In genomic region chr12:53952871-53953734, GRCh38 we compare ENCODE assay signal across 14 cellular contexts. TPM values are rescaled to one million over a fixed set of nuclear protein-coding genes. Genes with fewer than 3 reads are reported as not detected.
DNase-seq lines count a peak whose midpoint lies in the region; ATAC-seq, FAIRE-seq and TF ChIP-seq lines count a peak whose summit lies in the region.
"Had no signal": no experiment of that assay in that cellular context is flagged by ENCODE, and none has a peak within 500 bp of the region (broad histone marks: within the 10 kb centered on the region; RNA-seq: fewer than 3 reads in every experiment).

No MANE protein-coding gene starts in this region.

- H2AFZ ChIP-seq in IMR-90 (replicated peaks; ENCODE audit: low read length, poor library complexity) (no peak overlapping the region), K562 (ENCODE audit: low read depth, low read length) (no peak overlapping the region), neural progenitor cell (replicated peaks) (no peak overlapping the region)

- intact Hi-C loops in IMR-90 (cut with micrococcal nuclease): no loop called here
- intact Hi-C loops in K562 (cut with micrococcal nuclease): loop anchor here (1.0 kb wide), 1 partner anchor 186 kb away; no protein-coding TSS in a partner anchor

- peaks cover 11% of the 10 kb centered on the region for H3K4me1 Mint-ChIP-seq in T-helper 2 cell treated with Interferon-gamma antibody and Interleukin-4, amounts not matched to agents 5 μg/mL and 100 μg/mL, for 36 hours (ENCODE audit: low read depth)
- no peaks in the 10 kb centered on the region for H3K4me1 Mint-ChIP-seq in neural progenitor cell

- no peak for TF ChIP-seq CTCF in IMR-90 (conservative IDR thresholded peaks at IDR 0.05; ENCODE audit: low read depth, low read length)
- no peak for TF ChIP-seq CTCF in K562 (IDR thresholded peaks at IDR 0.05 in 2 of 3, conservative IDR thresholded peaks at IDR 0.05 in 1 of 3; ENCODE audit: insufficient read depth in 2 of 3, low read depth in 1 of 3, low read length in 3 of 3)
- no peak for TF ChIP-seq CTCF in neural progenitor cell (IDR thresholded peaks at IDR 0.05)

- H2BK5ac ChIP-seq in IMR-90 (ENCODE audit: low read depth, low read length, poor library complexity, severe bottlenecking): no peak overlapping the region

- WGBS in IMR-90 (ENCODE audit: extremely low coverage in 2 of 2, insufficient read length in 1 of 2), 2 experiments: 6% methylated on average over 13 of the region's 38 CpGs; no CpG with 5 or more reads in 1 of the 2 experiments
- 10% methylated on average over 29 of the region's 38 CpGs for WGBS in K562 (ENCODE audit: insufficient coverage, low coverage, missing lambda C conversion rate)

- no peaks in the 10 kb centered on the region for H3K36me3 ChIP-seq in IMR-90 (ENCODE audit: control insufficient read depth, insufficient read depth, low read length)
- H3K36me3 ChIP-seq in K562 (ENCODE audit: control insufficient read depth, insufficient read depth, low read length): no peaks in the 10 kb centered on the region
- no peaks in the 10 kb centered on the region for H3K36me3 ChIP-seq in neural progenitor cell
- H3K36me3 ChIP-seq: neutrophil had no signal

- no peak overlapping the region for H3K4ac ChIP-seq in IMR-90 (ENCODE audit: low read depth, low read length)

- H3K9me3 ChIP-seq in IMR-90 (ENCODE audit: control insufficient read depth, insufficient read depth, low read length) (peaks cover 4% of the 10 kb centered on the region; the same call in 1 of the 2 replicates), K562 (replicated peaks; ENCODE audit: control insufficient read depth, insufficient read depth, low read depth, low read length) (no peaks in the 10 kb centered on the region), neural progenitor cell (ENCODE audit: low read depth) (no peaks in the 10 kb centered on the region)
- H3K9me3 ChIP-seq: neutrophil had no signal

- dilution Hi-C loops in IMR-90 (cut with HindIII; ENCODE audit: low sequenced_read_pairs, unreplicated experiment): no loop called here

- H4K91ac ChIP-seq in IMR-90 (ENCODE audit: insufficient read depth, low read depth, low read length): no peak overlapping the region

- DNase-seq in T-helper 2 cell treated with Interferon-gamma antibody and Interleukin-4, amounts not matched to agents 5 μg/mL and 100 μg/mL, for 36 hours (ENCODE audit: low spot score): no peak
- DNase-seq in T-helper 2 cell: no peak
- DNase-seq in IMR-90: no peak
- DNase-seq in K562 (ENCODE audit: extremely low read depth in 1 of 4, low spot score in 3 of 4): no peak
- peak; percentile 63 for DNase-seq in neural progenitor cell (ENCODE audit: low spot score)
- no peak for DNase-seq in DMS53 (lab: John Stamatoyannopoulos, UW)
- DNase-seq in hypothalamus (lab: John Stamatoyannopoulos, UW): no peak
- DNase-seq: activated CD8-positive, alpha-beta memory T cell treated with anti-CD3 and anti-CD28 coated beads, Interleukin-2, amount 50 U/mL, for 48 hours; foreskin melanocyte; left colon; T1000 had no signal

- H3K9me3 Mint-ChIP-seq in T-helper 2 cell treated with Interferon-gamma antibody and Interleukin-4, amounts not matched to agents 5 μg/mL and 100 μg/mL, for 36 hours: no peaks in the 10 kb centered on the region
- peaks cover 4% of the 10 kb centered on the region for H3K9me3 Mint-ChIP-seq in neural progenitor cell

- H3K27ac Mint-ChIP-seq in T-helper 2 cell treated with Interferon-gamma antibody and Interleukin-4, amounts not matched to agents 5 μg/mL and 100 μg/mL, for 36 hours: peak overlapping the region; percentile 82
- no peak overlapping the region for H3K27ac Mint-ChIP-seq in neural progenitor cell

- peaks cover 96% of the 10 kb centered on the region for H3K27me3 Mint-ChIP-seq in T-helper 2 cell treated with Interferon-gamma antibody and Interleukin-4, amounts not matched to agents 5 μg/mL and 100 μg/mL, for 36 hours (ENCODE audit: low read depth)
- peaks cover 96% of the 10 kb centered on the region for H3K27me3 Mint-ChIP-seq in neural progenitor cell (ENCODE audit: insufficient read depth, low read depth)

- no peaks in the 10 kb centered on the region for H3K79me1 ChIP-seq in IMR-90 (ENCODE audit: low read depth in 1 of 2, low read length in 2 of 2)

- H3K4me3 ChIP-seq in IMR-90 (ENCODE audit: insufficient read depth, low read depth, low read length) (no peak overlapping the region), K562 (no peak overlapping the region), neural progenitor cell (no peak overlapping the region)

- no peak overlapping the region for H2BK15ac ChIP-seq in IMR-90 (ENCODE audit: low read depth, low read length)

- H4K20me1 ChIP-seq in IMR-90 (ENCODE audit: insufficient read depth, low read length) (no peaks in the 10 kb centered on the region), K562 (replicated peaks; ENCODE audit: control insufficient read depth, insufficient read depth, low read length) (peaks cover 13% of the 10 kb centered on the region), neural progenitor cell (ENCODE audit: low read depth) (peaks cover 71% of the 10 kb centered on the region)

- ATAC-seq in IMR-90 (ENCODE audit: low read depth) (peak; percentile 40; the same call in 1 of the 2 replicates), K562 (no peak), HG02678 (IDR thresholded peaks at IDR 0.05; ENCODE audit: unreplicated experiment) (no peak)
- ATAC-seq: left colon had no signal

- TF ChIP-seq RAD21 in IMR-90 (IDR thresholded peaks at IDR 0.05; ENCODE audit: low read length) (no peak), K562 (CRISPR knock-in tag; conservative IDR thresholded peaks at IDR 0.05 in 1 of 2, IDR thresholded peaks at IDR 0.05 in 1 of 2) (no peak)

- no peak for TF ChIP-seq EP300 in K562 (IDR thresholded peaks at IDR 0.05; ENCODE audit: low read length)

- no peaks in the 10 kb centered on the region for H3K79me2 ChIP-seq in K562 (ENCODE audit: control insufficient read depth, insufficient read depth, low read length)
- no peaks in the 10 kb centered on the region for H3K79me2 ChIP-seq in neural progenitor cell (ENCODE audit: low read depth)

- H3K14ac ChIP-seq in IMR-90 (replicated peaks; ENCODE audit: low read depth, low read length): no peak overlapping the region

- no peak overlapping the region for H3K4me2 ChIP-seq in IMR-90 (ENCODE audit: low read depth, low read length)
- no peak overlapping the region for H3K4me2 ChIP-seq in K562 (ENCODE audit: insufficient read depth, low read length)
- no peak overlapping the region for H3K4me2 ChIP-seq in neural progenitor cell

- no peak overlapping the region for H3K4me3 Mint-ChIP-seq in T-helper 2 cell treated with Interferon-gamma antibody and Interleukin-4, amounts not matched to agents 5 μg/mL and 100 μg/mL, for 36 hours
- H3K4me3 Mint-ChIP-seq in neural progenitor cell: no peak overlapping the region

- H2BK20ac ChIP-seq in IMR-90 (ENCODE audit: low read depth, low read length): no peak overlapping the region

- in situ Hi-C loops in IMR-90 (cut with MboI; ENCODE audit: low sequenced_read_pairs) (no loop called here), K562 (cut with MboI) (no loop called here)

- no peak overlapping the region for H3K18ac ChIP-seq in IMR-90 (ENCODE audit: low read depth, low read length)

- CTCF ChIA-PET in IMR-90 (lab: Yijun Ruan, JAX) (interaction anchor here (0.7 to 1.0 kb wide), 2 partner anchors 8 to 210 kb away, joined by 3 read pairs; no protein-coding TSS in a partner anchor), K562 (lab: Yijun Ruan, JAX; ENCODE audit: low intra/inter-chr PET ratio) (no interaction called here)

- no peaks in the 10 kb centered on the region for H3K36me3 Mint-ChIP-seq in T-helper 2 cell treated with Interferon-gamma antibody and Interleukin-4, amounts not matched to agents 5 μg/mL and 100 μg/mL, for 36 hours (ENCODE audit: low read depth)
- H3K36me3 Mint-ChIP-seq in neural progenitor cell: no peaks in the 10 kb centered on the region

- no TSS peak for BruUV-seq in IMR-90 (replicated peaks; lab: Mats Ljungman, UMichigan)
- no TSS peak for BruUV-seq in K562 (replicated peaks; lab: Mats Ljungman, UMichigan)

- H4K8ac ChIP-seq in IMR-90 (ENCODE audit: low read depth in 2 of 2, low read length in 2 of 2): no peak overlapping the region

- H3K27me3 ChIP-seq in IMR-90 (ENCODE audit: control insufficient read depth, insufficient read depth, low read length) (peaks cover 96% of the 10 kb centered on the region), K562 (ENCODE audit: control insufficient read depth in 2 of 2, insufficient read depth in 2 of 2, low read length in 2 of 2) (peaks cover 60 to 76% of the 10 kb centered on the region in 2 experiments), neural progenitor cell (peaks cover 100% of the 10 kb centered on the region)

- TF ChIP-seq POLR2A in IMR-90 (IDR thresholded peaks at IDR 0.05; ENCODE audit: low read depth, low read length): no peak
- TF ChIP-seq POLR2A in K562 (conservative IDR thresholded peaks at IDR 0.05): no peak

- H2AK9ac ChIP-seq in IMR-90 (replicated peaks; ENCODE audit: low read depth, low read length, poor library complexity): no peak overlapping the region

- H2AK5ac ChIP-seq in IMR-90 (ENCODE audit: low read depth, low read length): no peak overlapping the region

- H3K9ac ChIP-seq in IMR-90 (ENCODE audit: low read depth, low read length) (no peak overlapping the region), K562 (ENCODE audit: insufficient read depth in 1 of 2, low read depth in 2 of 2, low read length in 2 of 2) (no peak overlapping the region), neural progenitor cell (no peak overlapping the region)

- H3K4me1 ChIP-seq in IMR-90 (ENCODE audit: control insufficient read depth, insufficient read depth, low read length): no peaks in the 10 kb centered on the region
- H3K4me1 ChIP-seq in K562 (replicated peaks in 1 of 2; ENCODE audit: control insufficient read depth in 2 of 2, insufficient read depth in 2 of 2, low read length in 2 of 2): peaks cover 12 to 45% of the 10 kb centered on the region in 2 experiments; a peak in 4 of 5 replicates
- H3K4me1 ChIP-seq in neural progenitor cell: no peaks in the 10 kb centered on the region

- H3F3A ChIP-seq in neural progenitor cell (ENCODE audit: low read depth): peaks cover 5% of the 10 kb centered on the region

- no peak for FAIRE-seq in K562 (lab: Jason Lieb, UNC)

- H3K56ac ChIP-seq in IMR-90 (ENCODE audit: extremely low read depth, insufficient read depth, low read length): no peak overlapping the region

- H2BK120ac ChIP-seq in IMR-90 (ENCODE audit: low read depth, low read length): no peak overlapping the region

- POLR2A ChIA-PET in IMR-90 (lab: Charles Lee; ENCODE audit: unreplicated experiment) (no interaction called here), K562 (lab: Yijun Ruan, JAX) (interaction anchor here (0.7 to 1.5 kb wide), 8 partner anchors 10 to 183 kb away, joined by 3 to 6 read pairs (median 3); partner anchors contain the start of gene HOXC13)

- H3K27ac ChIP-seq in IMR-90 (ENCODE audit: insufficient read depth, low read length) (no peak overlapping the region), K562 (ENCODE audit: extremely low read depth, low read depth, low read length) (no peak overlapping the region), neural progenitor cell (no peak overlapping the region)
- H3K27ac ChIP-seq: neutrophil had no signal

- H3K9me1 ChIP-seq in IMR-90 (ENCODE audit: insufficient read depth, low read length) (no peaks in the 10 kb centered on the region), K562 (ENCODE audit: control insufficient read depth, insufficient read depth, low read length) (no peaks in the 10 kb centered on the region)

- H3K23ac ChIP-seq in IMR-90 (ENCODE audit: low read depth, low read length): no peak overlapping the region

- no peak overlapping the region for H4K5ac ChIP-seq in IMR-90 (ENCODE audit: low read depth, low read length)

RNA-seq across cellular contexts. Expression of gene HOXC12, which starts 1.6 kb away (rescaled TPM):
- total RNA-seq in IMR-90 (2012; rRNA removed) (not detected in 2 replicates), K562 (2014; rRNA removed) (0.14 and 0.24 TPM in 2 replicates), K562 (2014; rRNA removed; fragmentation: Illumina TruSeq; extraction: Trizol) (0.07 and 0.13 TPM in 2 replicates), K562 (2015; rRNA removed; fragmentation: Illumina TruSeq; extraction: Trizol) (0.11 TPM in 2 replicates), K562 (2021) (0.11 and 0.27 TPM in 2 replicates), neural progenitor cell (ENCODE audit: low replicate concordance) (not detected in 2 replicates)
- polyA plus RNA-seq in IMR-90 (2012; rRNA removed) (not detected in 2 replicates), K562 (2011; rRNA removed) (0.04 and 0.07 TPM in 2 replicates), K562 (2014; fragmentation: Illumina TruSeq; extraction: Trizol) (0.28 and 0.36 TPM in 2 replicates), K562 (2014; fragmentation: Nextera tagmentation; extraction: Ambion mirVana) (under 1 TPM in 1 of 2 experiments, not detected in 1; 0.08 TPM), K562 (2014; rRNA removed) (0.05 and 0.19 TPM in 2 replicates)
- not detected in 2 replicates for polyA plus RNA-seq in IMR-90 (2012; cell fraction: cytosol; rRNA removed)
- polyA plus RNA-seq in IMR-90 (2012; cell fraction: nucleus; rRNA removed; ENCODE audit: low replicate concordance): not detected in 2 replicates
- 0.16 TPM in 1 of 2 replicates, not detected in the other for total RNA-seq in K562 (2011; cell fraction: chromatin; rRNA removed; ENCODE audit: low replicate concordance)
- total RNA-seq in K562 (2011; cell fraction: nucleolus; rRNA removed): 0.17 and 0.26 TPM in 2 replicates
- total RNA-seq in K562 (2011; cell fraction: nucleoplasm; rRNA removed): 0.22 and 0.23 TPM in 2 replicates
- polyA plus RNA-seq in K562 (2011; cell fraction: cytosol; rRNA removed): 0.12 and 0.15 TPM in 2 replicates
- polyA plus RNA-seq in K562 (2011; cell fraction: nucleus; rRNA removed): 0.33 and 0.35 TPM in 2 replicates
- 0.12 and 0.83 TPM in 2 replicates for polyA plus RNA-seq in K562 (2012)
- polyA minus RNA-seq in K562 (2011; rRNA and poly(A)+ RNA removed): 0.07 TPM in 1 of 2 replicates, not detected in the other
- polyA minus RNA-seq in K562 (2011; cell fraction: cytosol; rRNA and poly(A)+ RNA removed): not detected in 2 replicates
- polyA minus RNA-seq in K562 (2011; cell fraction: nucleus; rRNA and poly(A)+ RNA removed): 0.22 TPM in 1 of 2 replicates, not detected in the other
- total RNA-seq: left colon, urinary bladder had no signal

RNA-seq across cellular contexts. Expression of gene HOXC13, which starts 14.5 kb away (rescaled TPM):
- not detected in 2 replicates for total RNA-seq in IMR-90 (2012; rRNA removed)
- not detected in 2 replicates for polyA plus RNA-seq in IMR-90 (2012; rRNA removed)
- not detected in 2 replicates for polyA plus RNA-seq in IMR-90 (2012; cell fraction: cytosol; rRNA removed)
- polyA plus RNA-seq in IMR-90 (2012; cell fraction: nucleus; rRNA removed; ENCODE audit: low replicate concordance): not detected in 2 replicates
- total RNA-seq in K562 (2011; cell fraction: chromatin; rRNA removed; ENCODE audit: low replicate concordance): not detected in 2 replicates
- not detected in 2 replicates for total RNA-seq in K562 (2011; cell fraction: nucleolus; rRNA removed)
- not detected in 2 replicates for total RNA-seq in K562 (2011; cell fraction: nucleoplasm; rRNA removed)
- total RNA-seq in K562 (2014; rRNA removed): 0.41 TPM in 1 of 2 replicates, not detected in the other
- 0.04 and 0.10 TPM in 2 replicates for total RNA-seq in K562 (2014; rRNA removed; fragmentation: Illumina TruSeq; extraction: Trizol)
- 0.11 and 0.18 TPM in 2 replicates for total RNA-seq in K562 (2015; rRNA removed; fragmentation: Illumina TruSeq; extraction: Trizol)
- 0.11 and 0.29 TPM in 2 replicates for total RNA-seq in K562 (2021)
- 0.12 and 0.20 TPM in 2 replicates for polyA plus RNA-seq in K562 (2011; rRNA removed)
- polyA plus RNA-seq in K562 (2011; cell fraction: cytosol; rRNA removed): 0.19 and 0.22 TPM in 2 replicates
- 0.11 and 0.17 TPM in 2 replicates for polyA plus RNA-seq in K562 (2011; cell fraction: nucleus; rRNA removed)
- 0.18 and 0.36 TPM in 2 replicates for polyA plus RNA-seq in K562 (2012)
- polyA plus RNA-seq in K562 (2014; fragmentation: Illumina TruSeq; extraction: Trizol): 0.15 and 0.22 TPM in 2 replicates
- polyA plus RNA-seq in K562 (2014; fragmentation: Nextera tagmentation; extraction: Ambion mirVana): under 1 TPM in 1 of 2 experiments, not detected in 1; 0.03 TPM
- 0.17 and 0.28 TPM in 2 replicates for polyA plus RNA-seq in K562 (2014; rRNA removed)
- polyA minus RNA-seq in K562 (2011; rRNA and poly(A)+ RNA removed): 0.15 TPM in 1 of 2 replicates, not detected in the other
- not detected in 2 replicates for polyA minus RNA-seq in K562 (2011; cell fraction: cytosol; rRNA and poly(A)+ RNA removed)
- 0.13 TPM in 1 of 2 replicates, not detected in the other for polyA minus RNA-seq in K562 (2011; cell fraction: nucleus; rRNA and poly(A)+ RNA removed)
- total RNA-seq in neural progenitor cell (ENCODE audit: low replicate concordance): not detected in 2 replicates
- total RNA-seq: left colon, urinary bladder had no signal

RNA-seq across cellular contexts. Expression of gene HOXC11, which starts 19.8 kb away (rescaled TPM):
- not detected in 2 replicates for total RNA-seq in IMR-90 (2012; rRNA removed)
- polyA plus RNA-seq in IMR-90 (2012; rRNA removed): not detected in 2 replicates
- polyA plus RNA-seq in IMR-90 (2012; cell fraction: cytosol; rRNA removed): not detected in 2 replicates
- not detected in 2 replicates for polyA plus RNA-seq in IMR-90 (2012; cell fraction: nucleus; rRNA removed; ENCODE audit: low replicate concordance)
- total RNA-seq in K562 (2011; cell fraction: chromatin; rRNA removed; ENCODE audit: low replicate concordance): not detected in 2 replicates
- not detected in 2 replicates for total RNA-seq in K562 (2011; cell fraction: nucleolus; rRNA removed)
- total RNA-seq in K562 (2011; cell fraction: nucleoplasm; rRNA removed): not detected in 2 replicates
- total RNA-seq in K562 (2014; rRNA removed): not detected in 2 replicates
- total RNA-seq in K562 (2014; rRNA removed; fragmentation: Illumina TruSeq; extraction: Trizol): not detected in 2 replicates
- total RNA-seq in K562 (2015; rRNA removed; fragmentation: Illumina TruSeq; extraction: Trizol): not detected in 2 replicates
- total RNA-seq in K562 (2021): not detected in 2 replicates
- polyA plus RNA-seq in K562 (2011; rRNA removed): 0.04 TPM in 1 of 2 replicates, not detected in the other
- polyA plus RNA-seq in K562 (2011; cell fraction: cytosol; rRNA removed): 0.13 TPM in 1 of 2 replicates, not detected in the other
- polyA plus RNA-seq in K562 (2011; cell fraction: nucleus; rRNA removed): 0.17 and 0.25 TPM in 2 replicates
- 0.03 and 0.07 TPM in 2 replicates for polyA plus RNA-seq in K562 (2012)
- not detected in 2 replicates for polyA plus RNA-seq in K562 (2014; fragmentation: Illumina TruSeq; extraction: Trizol)
- polyA plus RNA-seq in K562 (2014; fragmentation: Nextera tagmentation; extraction: Ambion mirVana): not detected
- not detected in 2 replicates for polyA plus RNA-seq in K562 (2014; rRNA removed)
- not detected in 2 replicates for polyA minus RNA-seq in K562 (2011; rRNA and poly(A)+ RNA removed)
- polyA minus RNA-seq in K562 (2011; cell fraction: cytosol; rRNA and poly(A)+ RNA removed): not detected in 2 replicates
- polyA minus RNA-seq in K562 (2011; cell fraction: nucleus; rRNA and poly(A)+ RNA removed): 0.11 TPM in 1 of 2 replicates, not detected in the other
- not detected in 2 replicates for total RNA-seq in neural progenitor cell (ENCODE audit: low replicate concordance)
- total RNA-seq: left colon had no signal

RNA-seq across cellular contexts. Expression of gene HOTAIR, which starts 21.7 kb away (rescaled TPM):
- total RNA-seq in IMR-90 (2012; rRNA removed): not detected in 2 replicates
- polyA plus RNA-seq in IMR-90 (2012; rRNA removed): not detected in 2 replicates
- not detected in 2 replicates for polyA plus RNA-seq in IMR-90 (2012; cell fraction: cytosol; rRNA removed)
- polyA plus RNA-seq in IMR-90 (2012; cell fraction: nucleus; rRNA removed; ENCODE audit: low replicate concordance): not detected in 2 replicates
- not detected in 2 replicates for total RNA-seq in K562 (2011; cell fraction: chromatin; rRNA removed; ENCODE audit: low replicate concordance)
- total RNA-seq in K562 (2011; cell fraction: nucleolus; rRNA removed): not detected in 2 replicates
- not detected in 2 replicates for total RNA-seq in K562 (2011; cell fraction: nucleoplasm; rRNA removed)
- total RNA-seq in K562 (2014; rRNA removed): not detected in 2 replicates
- total RNA-seq in K562 (2014; rRNA removed; fragmentation: Illumina TruSeq; extraction: Trizol): not detected in 2 replicates
- total RNA-seq in K562 (2015; rRNA removed; fragmentation: Illumina TruSeq; extraction: Trizol): not detected in 2 replicates
- not detected in 2 replicates for total RNA-seq in K562 (2021)
- polyA plus RNA-seq in K562 (2011; rRNA removed): 0.03 and 0.04 TPM in 2 replicates
- 0.03 TPM in 1 of 2 replicates, not detected in the other for polyA plus RNA-seq in K562 (2011; cell fraction: cytosol; rRNA removed)
- 0.13 TPM in 2 replicates for polyA plus RNA-seq in K562 (2011; cell fraction: nucleus; rRNA removed)
- polyA plus RNA-seq in K562 (2012): not detected in 2 replicates
- polyA plus RNA-seq in K562 (2014; fragmentation: Illumina TruSeq; extraction: Trizol): not detected in 2 replicates
- not detected for polyA plus RNA-seq in K562 (2014; fragmentation: Nextera tagmentation; extraction: Ambion mirVana)
- polyA plus RNA-seq in K562 (2014; rRNA removed): 0.15 TPM in 1 of 2 replicates, not detected in the other
- not detected in 2 replicates for polyA minus RNA-seq in K562 (2011; rRNA and poly(A)+ RNA removed)
- not detected in 2 replicates for polyA minus RNA-seq in K562 (2011; cell fraction: cytosol; rRNA and poly(A)+ RNA removed)
- polyA minus RNA-seq in K562 (2011; cell fraction: nucleus; rRNA and poly(A)+ RNA removed): not detected in 2 replicates
- total RNA-seq in neural progenitor cell (ENCODE audit: low replicate concordance): not detected in 2 replicates
- total RNA-seq: left colon had no signal

RNA-seq across cellular contexts. Expression of gene HOXC10, which starts 31.8 kb away (rescaled TPM):
- total RNA-seq in IMR-90 (2012; rRNA removed) (not detected in 2 replicates), K562 (2014; rRNA removed) (0.08 and 0.14 TPM in 2 replicates), K562 (2014; rRNA removed; fragmentation: Illumina TruSeq; extraction: Trizol) (not detected in 2 replicates), K562 (2015; rRNA removed; fragmentation: Illumina TruSeq; extraction: Trizol) (0.23 TPM in 1 of 2 replicates, not detected in the other), K562 (2021) (0.35 and 0.69 TPM in 2 replicates), neural progenitor cell (ENCODE audit: low replicate concordance) (not detected in 2 replicates)
- polyA plus RNA-seq in IMR-90 (2012; rRNA removed) (0.15 TPM in 1 of 2 replicates, not detected in the other), K562 (2011; rRNA removed) (0.08 and 0.13 TPM in 2 replicates), K562 (2014; fragmentation: Illumina TruSeq; extraction: Trizol) (0.37 and 0.77 TPM in 2 replicates), K562 (2014; fragmentation: Nextera tagmentation; extraction: Ambion mirVana) (under 1 TPM; 0.25 to 0.42 TPM), K562 (2014; rRNA removed) (0.63 and 0.73 TPM in 2 replicates)
- not detected in 2 replicates for polyA plus RNA-seq in IMR-90 (2012; cell fraction: cytosol; rRNA removed)
- not detected in 2 replicates for polyA plus RNA-seq in IMR-90 (2012; cell fraction: nucleus; rRNA removed; ENCODE audit: low replicate concordance)
- total RNA-seq in K562 (2011; cell fraction: chromatin; rRNA removed; ENCODE audit: low replicate concordance): 0.25 TPM in 1 of 2 replicates, not detected in the other
- 0.53 TPM in 1 of 2 replicates, not detected in the other for total RNA-seq in K562 (2011; cell fraction: nucleolus; rRNA removed)
- total RNA-seq in K562 (2011; cell fraction: nucleoplasm; rRNA removed): 0.46 TPM in 1 of 2 replicates, not detected in the other
- 0.15 and 0.33 TPM in 2 replicates for polyA plus RNA-seq in K562 (2011; cell fraction: cytosol; rRNA removed)
- polyA plus RNA-seq in K562 (2011; cell fraction: nucleus; rRNA removed): 0.21 TPM in 1 of 2 replicates, not detected in the other
- polyA plus RNA-seq in K562 (2012): 0.64 and 0.75 TPM in 2 replicates
- 0.24 TPM in 1 of 2 replicates, not detected in the other for polyA minus RNA-seq in K562 (2011; rRNA and poly(A)+ RNA removed)
- 0.64 and 1.6 TPM in 2 replicates for polyA minus RNA-seq in K562 (2011; cell fraction: cytosol; rRNA and poly(A)+ RNA removed)
- 0.67 TPM in 2 replicates for polyA minus RNA-seq in K562 (2011; cell fraction: nucleus; rRNA and poly(A)+ RNA removed)
- total RNA-seq: left colon had no signal
